In genomic region chr3:12379640-12380407, GRCh38 we compare ENCODE assay signal across 27 cellular contexts.
A peak's percentile ranks its signal among the peaks of the same experiment; 100 is the strongest.
DNase-seq lines count a peak whose midpoint lies in the region; ATAC-seq, FAIRE-seq and TF ChIP-seq lines count a peak whose summit lies in the region.
"Had no signal": no experiment of that assay in that cellular context is flagged by ENCODE, and none has a peak within 500 bp of the region (broad histone marks: within the 10 kb centered on the region; RNA-seq: fewer than 3 reads in every experiment).

No MANE protein-coding gene starts in this region.

- TF ChIP-seq CTCF in PC-3 (conservative IDR thresholded peaks at IDR 0.05; ENCODE audit: low read depth, low read length) = no peak
- TF ChIP-seq CTCF in D721Med (IDR thresholded peaks at IDR 0.05; ENCODE audit: insufficient read depth, missing control alignments) = no peak

- no peak overlapping the region for H4K12ac ChIP-seq in trophoblast cell (ENCODE audit: low read depth, low read length)

- intact Hi-C loops in PC-3 (cut with micrococcal nuclease) = loop anchor here (5.0 to 10.0 kb wide), 2 partner anchors 42 to 245 kb away; no protein-coding TSS in a partner anchor
- intact Hi-C loops in left colon (cut with DNase I, micrococcal nuclease) = no loop called here

- H2AK5ac ChIP-seq in trophoblast cell (ENCODE audit: low read length) = no peak overlapping the region

- H3K4me2 ChIP-seq in PC-3 (ENCODE audit: low read length) (no peak overlapping the region), trophoblast cell (ENCODE audit: low read length) (no peak overlapping the region)
- H3K4me2 ChIP-seq: KMS-11 had no signal

- no peaks in the 10 kb centered on the region for H4K20me1 ChIP-seq in PC-3 (ENCODE audit: low read length)

- H4K8ac ChIP-seq in trophoblast cell (ENCODE audit: low read depth, low read length) = no peak overlapping the region

- POLR2A ChIA-PET in PC-3 (lab: Charles Lee; ENCODE audit: unreplicated experiment) = interaction anchor here (0.5 kb wide), 1 partner anchor 78 kb away, joined by 3 read pairs; no protein-coding TSS in a partner anchor

- H3K79me1 ChIP-seq in trophoblast cell (ENCODE audit: low read length) = no peaks in the 10 kb centered on the region

- peaks cover 43% of the 10 kb centered on the region for H3K4me1 ChIP-seq in PC-3 (ENCODE audit: insufficient read depth, low read length)
- no peaks in the 10 kb centered on the region for H3K4me1 ChIP-seq in trophoblast cell (ENCODE audit: control insufficient read depth in 1 of 2, insufficient read depth in 2 of 2, low read length in 2 of 2)

- no peak for FAIRE-seq in D721Med (lab: Jason Lieb, UNC)
- FAIRE-seq: GM12892 had no signal

- H3F3A ChIP-seq in PC-3 (ENCODE audit: low read length, unreplicated experiment) = peaks cover 14% of the 10 kb centered on the region

- H3K4ac ChIP-seq in trophoblast cell (ENCODE audit: low read depth, low read length) = no peak overlapping the region

- no peaks in the 10 kb centered on the region for H3K27me3 ChIP-seq in PC-3 (ENCODE audit: low read length)
- H3K27me3 ChIP-seq in trophoblast cell (ENCODE audit: insufficient read depth, low read length) = no peaks in the 10 kb centered on the region
- H3K27me3 ChIP-seq: Peyer's patch had no signal

- no peak overlapping the region for H2AFZ ChIP-seq in PC-3 (ENCODE audit: low read length)
- H2AFZ ChIP-seq in trophoblast cell (ENCODE audit: insufficient read depth, low read length, poor library complexity) = no peak overlapping the region

- H3K14ac ChIP-seq in trophoblast cell (ENCODE audit: low read length) = no peak overlapping the region

- H2BK5ac ChIP-seq in trophoblast cell (ENCODE audit: low read depth, low read length, poor library complexity) = no peak overlapping the region

- H3K27ac ChIP-seq in PC-3 (ENCODE audit: low read length) (peak overlapping the region; percentile 34), trophoblast cell (ENCODE audit: low read depth, low read length) (no peak overlapping the region)
- H3K27ac ChIP-seq: KMS-11, SK-N-MC had no signal

- no peaks in the 10 kb centered on the region for H3K36me3 Mint-ChIP-seq in T-helper 2 cell treated with Interferon-gamma antibody and Interleukin-4, amounts not matched to agents 5 μg/mL and 100 μg/mL, for 36 hours (ENCODE audit: low read depth)
- H3K36me3 Mint-ChIP-seq: CD4-positive, alpha-beta memory T cell had no signal

- no peaks in the 10 kb centered on the region for H3K9me2 ChIP-seq in PC-3 (replicated peaks; ENCODE audit: low read length)

- whole genome bisulfite sequencing in trophoblast cell (ENCODE audit: extremely low coverage, insufficient coverage, insufficient read length) = no CpG with 5 or more reads among the region's 5 CpGs

- no peak overlapping the region for H3K23ac ChIP-seq in trophoblast cell (ENCODE audit: low read length)

- no peaks in the 10 kb centered on the region for H3K9me3 Mint-ChIP-seq in T-helper 2 cell treated with Interferon-gamma antibody and Interleukin-4, amounts not matched to agents 5 μg/mL and 100 μg/mL, for 36 hours
- H3K9me3 Mint-ChIP-seq: CD4-positive, alpha-beta memory T cell had no signal

- H3K79me2 ChIP-seq in PC-3 (ENCODE audit: low read length) (peaks cover 38% of the 10 kb centered on the region), trophoblast cell (ENCODE audit: control insufficient read depth, insufficient read depth, low read length, poor library complexity) (no peaks in the 10 kb centered on the region)

- no peak overlapping the region for H3K27ac Mint-ChIP-seq in T-helper 2 cell treated with Interferon-gamma antibody and Interleukin-4, amounts not matched to agents 5 μg/mL and 100 μg/mL, for 36 hours

- peak overlapping the region; percentile 28 for H3K4me3 Mint-ChIP-seq in T-helper 2 cell treated with Interferon-gamma antibody and Interleukin-4, amounts not matched to agents 5 μg/mL and 100 μg/mL, for 36 hours

- no peak overlapping the region for H3K4me3 ChIP-seq in PC-3 (ENCODE audit: low read length)
- no peak overlapping the region for H3K4me3 ChIP-seq in trophoblast cell (ENCODE audit: low read depth, low read length)
- H3K4me3 ChIP-seq: Peyer's patch, SK-N-MC had no signal

- H3K9ac ChIP-seq in PC-3 (ENCODE audit: low read length) = no peak overlapping the region
- H3K9ac ChIP-seq in trophoblast cell (ENCODE audit: low read length) = no peak overlapping the region
- H3K9ac ChIP-seq: KMS-11 had no signal

- peaks cover 31% of the 10 kb centered on the region for H3K4me1 Mint-ChIP-seq in T-helper 2 cell treated with Interferon-gamma antibody and Interleukin-4, amounts not matched to agents 5 μg/mL and 100 μg/mL, for 36 hours (ENCODE audit: low read depth)

- no TSS peak for BruUV-seq in PC-3 (replicated peaks; lab: Mats Ljungman, UMichigan)

- no peak overlapping the region for H4K91ac ChIP-seq in trophoblast cell (ENCODE audit: low read depth, low read length)

- no peak overlapping the region for H3K18ac ChIP-seq in trophoblast cell (ENCODE audit: low read length)

- no peak for DNase-seq in T-helper 2 cell treated with Interferon-gamma antibody and Interleukin-4, amounts not matched to agents 5 μg/mL and 100 μg/mL, for 36 hours (ENCODE audit: low spot score)
- DNase-seq in T-helper 2 cell = no peak
- DNase-seq in PC-3 = no peak
- DNase-seq in left colon = peak in 1 of 2 donors; percentile 28
- DNase-seq in trophoblast cell = no peak
- DNase-seq in NCI-H2107 treated with DMSO at 0.1 percent for 48 hours (lab: John Stamatoyannopoulos, UW; ENCODE audit: unreplicated experiment) = no peak
- DNase-seq in D721Med (ENCODE audit: insufficient read length, low spot score) = no peak
- DNase-seq: C1 segment of cervical spinal cord; CD4-positive, alpha-beta memory T cell; COR-L47; DMS 273 treated with DMSO at 0.1 percent for 48 hours; DMS79; EL; NCI-H1092 treated with DMSO at 0.1 percent for 48 hours; NCI-H1436; NCI-H187; NCI-H2081 treated with DMSO at 0.1 percent for 48 hours; NCI-H2171 treated with DMSO at 0.1 percent for 48 hours; NCI-H345; NCI-H524; NCI-H774; SHP77 treated with DMSO at 0.1 percent for 48 hours had no signal

- H3K9me3 ChIP-seq in PC-3 (ENCODE audit: low read length) (no peaks in the 10 kb centered on the region), trophoblast cell (ENCODE audit: insufficient read depth, low read depth, low read length) (no peaks in the 10 kb centered on the region)
- H3K9me3 ChIP-seq: Peyer's patch had no signal

- no peak for ATAC-seq in PC-3
- peak; percentile 64 for ATAC-seq in left colon
- no peak for ATAC-seq in HG03135 (IDR thresholded peaks at IDR 0.05; ENCODE audit: unreplicated experiment)

- H3K27me3 Mint-ChIP-seq in T-helper 2 cell treated with Interferon-gamma antibody and Interleukin-4, amounts not matched to agents 5 μg/mL and 100 μg/mL, for 36 hours (ENCODE audit: low read depth) = peaks cover 4% of the 10 kb centered on the region

- no peak overlapping the region for H2BK120ac ChIP-seq in trophoblast cell (ENCODE audit: insufficient read depth, low read length, poor library complexity)

- CTCF ChIA-PET in PC-3 (lab: Charles Lee) = no interaction called here

- H2BK12ac ChIP-seq in trophoblast cell (ENCODE audit: low read length) = no peak overlapping the region

- H3K36me3 ChIP-seq in PC-3 (ENCODE audit: low read depth, low read length) (peaks cover 73% of the 10 kb centered on the region), trophoblast cell (ENCODE audit: control insufficient read depth in 1 of 2, insufficient read depth in 2 of 2, low read length in 2 of 2) (peaks cover 3 to 7% of the 10 kb centered on the region in 2 experiments)
